ENCODE assay signal across 8 cellular contexts in the genomic region with DNA sequence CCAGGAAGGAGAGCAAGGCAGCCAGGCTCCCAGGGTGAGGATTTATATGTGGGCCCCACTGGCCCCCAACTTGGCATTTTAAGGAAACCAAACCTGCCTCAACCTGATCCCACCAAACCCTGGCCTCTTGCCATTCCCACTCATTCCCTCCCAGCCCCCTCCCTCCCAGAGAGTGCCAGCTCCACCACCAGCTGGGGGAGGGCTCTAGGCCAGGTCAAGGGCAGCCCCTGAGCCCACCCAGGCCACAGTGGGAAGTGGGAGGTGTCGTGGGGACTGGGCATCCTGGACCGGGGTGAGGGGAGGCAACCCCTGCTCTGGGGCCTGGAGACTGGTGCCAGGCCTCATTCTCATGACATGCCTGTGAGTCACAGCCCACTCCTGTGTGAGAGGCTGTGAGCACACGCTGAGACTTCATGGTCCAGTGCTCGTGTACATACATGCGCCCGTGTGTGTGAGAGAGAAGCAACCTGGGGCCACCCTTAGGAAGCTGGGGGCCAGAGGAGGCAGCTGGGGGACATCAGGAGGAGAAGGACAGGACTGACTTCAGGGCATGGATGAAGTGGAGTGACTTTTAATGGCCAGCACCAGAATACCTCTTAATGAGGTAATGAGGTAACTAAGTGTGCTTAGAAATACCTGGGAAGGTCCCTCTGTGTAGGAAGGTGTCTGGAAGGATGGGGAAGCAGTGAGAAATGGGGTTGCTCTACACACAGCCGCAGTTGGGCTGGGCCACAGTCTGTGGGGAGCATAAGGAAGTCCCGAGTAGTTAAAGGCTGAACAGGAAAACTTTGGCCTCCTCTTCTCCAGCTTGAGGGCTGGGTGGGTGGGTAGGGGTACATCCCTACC. TPM values are rescaled to one million over a fixed set of nuclear protein-coding genes. Genes with fewer than 3 reads are reported as not detected.
A peak's percentile ranks its signal among the peaks of the same experiment; 100 is the strongest.
DNase-seq lines count a peak whose midpoint lies in the region; ATAC-seq and TF ChIP-seq lines count a peak whose summit lies in the region.

TSS of gene S100A2 (minus strand) at position 316 of the 846 bp plus-strand sequence. CDS start 1,967 bp downstream, outside the sequence.

- CTCF ChIA-PET in T-cell (lab: Charles Lee): interaction anchor here (0.5 to 1.5 kb wide), 5 partner anchors 30 to 58 kb away, joined by 3 to 12 read pairs (median 3); partner anchors contain the start of gene S100A6 (in 1 of the 2)

- H3K27me3 Mint-ChIP-seq in T-cell: no peaks in the 10 kb centered on the region
- H3K27me3 Mint-ChIP-seq in brain: no peaks in the 10 kb centered on the region

- H3K27me3 ChIP-seq in layer of hippocampus (ENCODE audit: control insufficient read depth, insufficient read depth, low read length): no peaks in the 10 kb centered on the region

- peak within 1 kb of the TSS; percentile 75 for H3K27ac ChIP-seq in layer of hippocampus (ENCODE audit: low read depth, low read length)

- peak within 1 kb of the TSS in 2 of 3 donors; percentile 45 to 70 for H3K4me3 Mint-ChIP-seq in T-cell
- peak within 1 kb of the TSS in 2 of 5 experiments; percentile 63 to 68 for H3K4me3 Mint-ChIP-seq in brain

- DNase-seq in GM04503 (ENCODE audit: low read depth) (peak; percentile 72), HT1080 (ENCODE audit: low read depth) (peak; percentile 97), T-cell (peak in 5 of 34 experiments; percentile 2 to 40 (median 13))
- peak; percentile 48 to 50 for DNase-seq in stimulated activated CD4-positive, alpha-beta T cell treated with anti-CD3 and anti-CD28 coated beads, Interleukin-2, amount 100 ng/mL, for 48 hours

- H3K9me3 Mint-ChIP-seq in T-cell (no peaks in the 10 kb centered on the region), brain (no peaks in the 10 kb centered on the region)

- ATAC-seq in T-cell (replicated peaks in 1 of 4): peak; percentile 39 to 54 (median 43)
- no peak for ATAC-seq in GM18873 (IDR thresholded peaks at IDR 0.05; ENCODE audit: low FRiP score, unreplicated experiment)
- no peak for ATAC-seq in GM21515 (IDR thresholded peaks at IDR 0.05; ENCODE audit: unreplicated experiment)

- POLR2A ChIA-PET in T-cell (lab: Charles Lee): interaction anchor here in 1 of 2 donors (0.8 kb wide), 1 partner anchor 30 kb away, joined by 8 read pairs; the partner anchor contains the start of gene S100A6

- H3K4me1 Mint-ChIP-seq in T-cell (peaks cover 32 to 35% (median 32%) of the 10 kb centered on the region in 3 donors), brain (peaks cover 38% of the 10 kb centered on the region)

- H3K36me3 Mint-ChIP-seq in T-cell: no peaks in the 10 kb centered on the region
- no peaks in the 10 kb centered on the region for H3K36me3 Mint-ChIP-seq in brain

- TF ChIP-seq CTCF in brain (conservative IDR thresholded peaks at IDR 0.05): no peak

- H3K27ac Mint-ChIP-seq in T-cell: peak within 1 kb of the TSS; percentile 92 to 97
- H3K27ac Mint-ChIP-seq in brain: peak within 1 kb of the TSS; percentile 79 to 99 (median 92)

RNA-seq across cellular contexts. Expression of gene S100A2, which starts in this region (rescaled TPM):
- 79.0 and 143 TPM in 2 replicates for total RNA-seq in HT1080 (2014; rRNA removed; shearing (Covaris generic))
- polyA plus RNA-seq in HT1080 (2015; cell fraction: cytosol; rRNA removed): 95.4 and 136 TPM in 2 replicates
- 33.8 and 45.6 TPM in 2 replicates for polyA plus RNA-seq in HT1080 (2015; cell fraction: nucleus; rRNA removed)
- total RNA-seq in T-cell: under 1 TPM in 1 of 5 donors, not detected in 4; 0.66 TPM
- polyA plus RNA-seq in brain (ENCODE audit: insufficient read depth, low read depth, low replicate concordance): 1.5 TPM

Comparison
In these comparisons a context has a peak if more than half of its experiments do, and no peak if none do; other contexts are left out.
1. RNA of gene S100A2 (total RNA-seq): 79.0 to 143 TPM in HT1080; 0.66 TPM in T-cell; every median in the first group is over 10 times any median in the second.
2. Peak in ATAC-seq in T-cell; RNA of the gene not detected or under 1 TPM.